15 cellular contexts compared by ENCODE assay signal in the genomic region with DNA sequence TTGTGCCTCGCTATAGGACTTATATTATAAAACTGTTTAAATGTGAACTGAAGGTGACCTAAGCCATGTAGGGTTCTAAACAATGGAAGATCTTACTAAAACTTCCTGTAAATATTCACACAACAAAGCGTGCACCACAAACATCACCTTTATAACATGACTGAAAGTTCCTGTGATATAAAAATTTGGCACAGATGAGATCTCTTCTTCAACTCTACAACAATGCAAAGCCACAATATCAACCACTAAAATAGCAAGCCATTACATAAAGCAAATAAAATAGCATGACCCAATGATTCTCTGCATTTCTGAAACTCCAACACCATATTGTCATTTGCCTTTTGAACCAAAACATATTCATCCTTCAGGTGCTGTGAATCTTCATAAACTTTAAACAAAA. TPM values are rescaled to one million over a fixed set of nuclear protein-coding genes. Genes with fewer than 3 reads are reported as not detected.
A peak's percentile ranks its signal among the peaks of the same experiment; 100 is the strongest.
DNase-seq lines count a peak whose midpoint lies in the region; ATAC-seq and TF ChIP-seq lines count a peak whose summit lies in the region.
"Had no signal": no experiment of that assay in that cellular context is flagged by ENCODE, and none has a peak within 500 bp of the region (broad histone marks: within the 10 kb centered on the region; RNA-seq: fewer than 3 reads in every experiment).

No MANE protein-coding gene starts in this region.

- H3K36me3 Mint-ChIP-seq in activated T-helper 1 cell treated with anti-CD3 and anti-CD28 coated beads, Interleukin-12 subunit alpha, Interleukin-12 subunit beta, Interleukin-2, Interleukin-4 antibody, amounts not matched to agents 30 ng/mL and 10 ng/mL and 1 ng/mL, durations not matched to agents 14 hours and 24 hours and 36 hours (ENCODE audit: low read depth): peaks cover 8% of the 10 kb centered on the region

- H3K27ac Mint-ChIP-seq in activated T-helper 1 cell treated with anti-CD3 and anti-CD28 coated beads, Interleukin-12 subunit alpha, Interleukin-12 subunit beta, Interleukin-2, Interleukin-4 antibody, amounts not matched to agents 30 ng/mL and 10 ng/mL and 1 ng/mL, durations not matched to agents 14 hours and 24 hours and 36 hours: peak overlapping the region; percentile 59
- H3K27ac Mint-ChIP-seq: activated CD4-positive, alpha-beta memory T cell treated with anti-CD3 and anti-CD28 coated beads, Interleukin-2, amount 10 ng/mL, durations not matched to agents 7 days and 5 days had no signal

- H3K36me3 ChIP-seq in heart left ventricle (no peaks in the 10 kb centered on the region), subcutaneous abdominal adipose tissue (ENCODE audit: control insufficient read depth in 5 of 5, insufficient read depth in 5 of 5, low read length in 5 of 5) (no peaks in the 10 kb centered on the region)
- H3K36me3 ChIP-seq: HAP-1, left lung, tibial nerve had no signal

- DNase-seq in heart left ventricle (no peak), left cardiac atrium (no peak), lung microvascular endothelial cell (ENCODE audit: low read depth in 2 of 2) (peak; percentile 40 to 70), NCI-H2227 (lab: John Stamatoyannopoulos, UW; ENCODE audit: unreplicated experiment) (no peak), DMS79 treated with DMSO at 0.1 percent for 48 hours (lab: John Stamatoyannopoulos, UW) (no peak)
- DNase-seq in activated T-helper 1 cell treated with anti-CD3 and anti-CD28 coated beads, Interleukin-12 subunit alpha, Interleukin-12 subunit beta, Interleukin-2, Interleukin-4 antibody, amounts not matched to agents 30 ng/mL and 10 ng/mL and 1 ng/mL, durations not matched to agents 14 hours and 24 hours and 36 hours (ENCODE audit: low spot score): no peak
- DNase-seq: activated CD4-positive, alpha-beta memory T cell treated with anti-CD3 and anti-CD28 coated beads, Interleukin-2, amount 10 ng/mL, durations not matched to agents 7 days and 5 days; Karpas-422; left lung; T1000 had no signal

- ATAC-seq in heart left ventricle: no peak
- ATAC-seq in left cardiac atrium: no peak
- no peak for ATAC-seq in HG03457 (IDR thresholded peaks at IDR 0.05; ENCODE audit: unreplicated experiment)
- ATAC-seq: left lung had no signal

- no peak for TF ChIP-seq POLR2A in heart left ventricle (IDR thresholded peaks at IDR 0.05)

- TF ChIP-seq CTCF in heart left ventricle (IDR thresholded peaks at IDR 0.05): no peak

- H3K9me3 ChIP-seq in heart left ventricle: no peaks in the 10 kb centered on the region
- peaks cover 0 to 3% (median 0%) of the 10 kb centered on the region in 5 donors for H3K9me3 ChIP-seq in subcutaneous abdominal adipose tissue (ENCODE audit: control insufficient read depth in 5 of 5, low read length in 5 of 5)
- H3K9me3 ChIP-seq: HAP-1, left lung, tibial nerve had no signal

- H3K27me3 Mint-ChIP-seq in activated T-helper 1 cell treated with anti-CD3 and anti-CD28 coated beads, Interleukin-12 subunit alpha, Interleukin-12 subunit beta, Interleukin-2, Interleukin-4 antibody, amounts not matched to agents 30 ng/mL and 10 ng/mL and 1 ng/mL, durations not matched to agents 14 hours and 24 hours and 36 hours (ENCODE audit: insufficient read depth): no peaks in the 10 kb centered on the region
- H3K27me3 Mint-ChIP-seq: activated CD4-positive, alpha-beta memory T cell treated with anti-CD3 and anti-CD28 coated beads, Interleukin-2, amount 10 ng/mL, durations not matched to agents 7 days and 5 days had no signal

- peak overlapping the region in 11 of 12 donors; percentile 3 to 67 (median 45) for H3K27ac ChIP-seq in heart left ventricle
- peak overlapping the region; percentile 9 for H3K27ac ChIP-seq in subcutaneous abdominal adipose tissue (ENCODE audit: low read depth, low read length)
- H3K27ac ChIP-seq: hepatocyte, tibial nerve had no signal

- peak overlapping the region; percentile 37 for H3K4me3 Mint-ChIP-seq in activated T-helper 1 cell treated with anti-CD3 and anti-CD28 coated beads, Interleukin-12 subunit alpha, Interleukin-12 subunit beta, Interleukin-2, Interleukin-4 antibody, amounts not matched to agents 30 ng/mL and 10 ng/mL and 1 ng/mL, durations not matched to agents 14 hours and 24 hours and 36 hours
- H3K4me3 Mint-ChIP-seq: activated CD4-positive, alpha-beta memory T cell treated with anti-CD3 and anti-CD28 coated beads, Interleukin-2, amount 10 ng/mL, durations not matched to agents 7 days and 5 days had no signal

- H3K4me1 ChIP-seq in heart left ventricle (peaks cover 0 to 62% (median 37%) of the 10 kb centered on the region in 12 donors), subcutaneous abdominal adipose tissue (ENCODE audit: control insufficient read depth in 5 of 5, insufficient read depth in 5 of 5, low read length in 5 of 5) (peaks cover 2 to 47% (median 39%) of the 10 kb centered on the region in 5 donors)

- intact Hi-C loops in heart left ventricle (cut with DNase I): loop anchor here in 2 of 10 donors (5.0 kb wide), 2 partner anchors 46 to 56 kb away; no protein-coding TSS in a partner anchor
- intact Hi-C loops in left cardiac atrium (cut with DNase I): no loop called here
- intact Hi-C loops in activated T-helper 1 cell treated with anti-CD3 and anti-CD28 coated beads, Interleukin-12 subunit alpha, Interleukin-12 subunit beta, Interleukin-2, Interleukin-4 antibody, amounts not matched to agents 30 ng/mL and 10 ng/mL and 1 ng/mL, durations not matched to agents 14 hours and 24 hours and 36 hours (cut with micrococcal nuclease): no loop called here

- H3K27me3 ChIP-seq in heart left ventricle (peaks cover 0 to 39% (median 0%) of the 10 kb centered on the region in 9 donors), subcutaneous abdominal adipose tissue (ENCODE audit: control insufficient read depth in 5 of 5, insufficient read depth in 4 of 5, low read length in 5 of 5) (no peaks in the 10 kb centered on the region)
- H3K27me3 ChIP-seq: hepatocyte, tibial nerve had no signal

- H3K9ac ChIP-seq in subcutaneous abdominal adipose tissue (ENCODE audit: low read length in 5 of 5): peak overlapping the region in 1 of 5 donors; percentile 19

- peaks cover 69% of the 10 kb centered on the region for H3K4me1 Mint-ChIP-seq in activated T-helper 1 cell treated with anti-CD3 and anti-CD28 coated beads, Interleukin-12 subunit alpha, Interleukin-12 subunit beta, Interleukin-2, Interleukin-4 antibody, amounts not matched to agents 30 ng/mL and 10 ng/mL and 1 ng/mL, durations not matched to agents 14 hours and 24 hours and 36 hours (ENCODE audit: low read depth)

- no peaks in the 10 kb centered on the region for H3K9me3 Mint-ChIP-seq in activated T-helper 1 cell treated with anti-CD3 and anti-CD28 coated beads, Interleukin-12 subunit alpha, Interleukin-12 subunit beta, Interleukin-2, Interleukin-4 antibody, amounts not matched to agents 30 ng/mL and 10 ng/mL and 1 ng/mL, durations not matched to agents 14 hours and 24 hours and 36 hours
- H3K9me3 Mint-ChIP-seq: activated CD4-positive, alpha-beta memory T cell treated with anti-CD3 and anti-CD28 coated beads, Interleukin-2, amount 10 ng/mL, durations not matched to agents 7 days and 5 days had no signal

- H3K4me3 ChIP-seq in heart left ventricle (peak overlapping the region in 4 of 12 donors; percentile 6 to 34 (median 16)), subcutaneous abdominal adipose tissue (ENCODE audit: low read depth in 1 of 5, low read length in 5 of 5) (peak overlapping the region in 1 of 5 donors; percentile 0)
- H3K4me3 ChIP-seq: HAP-1, hepatocyte, left lung, tibial nerve had no signal

- WGBS in heart left ventricle, 4 donors: 45 to 58% (median 53%) methylated on average over 2 of the region's 2 CpGs

RNA-seq across cellular contexts. Expression of a gene that starts 3.5 kb away (rescaled TPM):
- total RNA-seq in heart left ventricle (10 to 100 TPM; 18.1 to 50.2 (median 23.5) TPM), left cardiac atrium (10 to 100 TPM; 22.8 to 32.6 TPM), lung microvascular endothelial cell (138 and 140 TPM in 2 replicates)
- 10 to 100 TPM in 1 of 2 donors, 1 to 10 TPM in 1; 7.1 to 25.1 TPM for polyA plus RNA-seq in heart left ventricle
- 18.5 and 18.9 TPM in 2 replicates for total RNA-seq in activated T-helper 1 cell treated with anti-CD3 and anti-CD28 coated beads, Interleukin-12 subunit alpha, Interleukin-12 subunit beta, Interleukin-2, Interleukin-4 antibody, amounts not matched to agents 30 ng/mL and 10 ng/mL and 1 ng/mL, durations not matched to agents 14 hours and 24 hours and 36 hours

Comparison
In these comparisons a context has a peak if more than half of its experiments do, and no peak if none do; other contexts are left out.
1. DNase-seq: peak in lung microvascular endothelial cell (2 of 2); none in heart left ventricle (0 of 5), left cardiac atrium (single experiment), activated T-helper 1 cell treated with anti-CD3 and anti-CD28 coated beads, Interleukin-12 subunit alpha, Interleukin-12 subunit beta, Interleukin-2, Interleukin-4 antibody, amounts not matched to agents 30 ng/mL and 10 ng/mL and 1 ng/mL, durations not matched to agents 14 hours and 24 hours and 36 hours (single experiment), NCI-H2227 (single experiment) and DMS79 treated with DMSO at 0.1 percent for 48 hours (single experiment).